In the genomic region with DNA sequence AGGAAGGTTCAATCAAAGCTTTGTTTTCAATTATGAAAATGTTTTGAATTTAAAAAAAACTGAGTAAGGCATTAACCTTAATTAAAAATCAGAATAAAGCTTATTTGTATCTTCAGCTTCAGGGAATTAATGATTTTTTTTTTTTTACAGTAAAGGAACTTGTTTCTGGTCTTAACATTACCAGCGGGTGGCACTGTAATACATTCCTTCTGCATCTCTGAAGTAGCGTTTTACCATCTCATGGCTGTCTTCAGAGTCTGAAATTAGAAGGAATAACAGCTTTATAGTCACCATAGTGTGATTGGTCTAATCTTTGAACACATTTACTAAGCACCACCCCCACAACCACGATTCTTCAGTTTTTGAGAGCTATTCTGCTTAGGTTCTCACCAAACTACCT, we compare ENCODE assay signal across 14 cellular contexts.
DNase-seq lines count a peak whose midpoint lies in the region; ATAC-seq and TF ChIP-seq lines count a peak whose summit lies in the region.
"Had no signal": no experiment of that assay in that cellular context is flagged by ENCODE, and none has a peak within 500 bp of the region (broad histone marks: within the 10 kb centered on the region; RNA-seq: fewer than 3 reads in every experiment).

No MANE protein-coding gene starts in this region.

- ATAC-seq in HG03196 (IDR thresholded peaks at IDR 0.05; ENCODE audit: unreplicated experiment) = no peak
- no peak for ATAC-seq in GM18519 (IDR thresholded peaks at IDR 0.05; ENCODE audit: low FRiP score, unreplicated experiment)
- ATAC-seq: Panc1 had no signal

- H3K27me3 ChIP-seq in SK-N-SH (ENCODE audit: insufficient read depth) (no peaks in the 10 kb centered on the region; the same call in 1 of the 2 replicates), testis (no peaks in the 10 kb centered on the region)

- H3K27ac ChIP-seq in SK-N-SH (ENCODE audit: low read depth in 2 of 2, low read length in 1 of 2) (no peak overlapping the region), testis (no peak overlapping the region)

- no peak overlapping the region for H3K4me3 Mint-ChIP-seq in activated CD4-positive, alpha-beta memory T cell treated with anti-CD3 and anti-CD28 coated beads, Interleukin-2, amount 10 ng/mL, durations not matched to agents 7 days and 5 days

- no peak overlapping the region for H3K27ac Mint-ChIP-seq in activated CD4-positive, alpha-beta memory T cell treated with anti-CD3 and anti-CD28 coated beads, Interleukin-2, amount 10 ng/mL, durations not matched to agents 7 days and 5 days

- DNase-seq in NCI-H82 (lab: John Stamatoyannopoulos, UW) (peak; percentile 25), NCI-H82 treated with DMSO at 0.1 percent for 48 hours (lab: John Stamatoyannopoulos, UW; ENCODE audit: unreplicated experiment) (no peak), SK-N-SH (no peak), iPS-NIHi7 (ENCODE audit: extremely low spot score) (peak; percentile 22), testis (peak; percentile 20)
- DNase-seq in activated CD4-positive, alpha-beta memory T cell treated with anti-CD3 and anti-CD28 coated beads, Interleukin-2, amount 10 ng/mL, durations not matched to agents 7 days and 5 days = no peak
- DNase-seq: activated effector memory CD4-positive, alpha-beta T cell treated with anti-CD3 and anti-CD28 coated beads, Interleukin-2, amount 50 U/mL, for 16 hours; hippocampal formation; NCI-H1417 treated with DMSO at 0.1 percent for 48 hours; stimulated activated CD4-positive, alpha-beta T cell treated with anti-CD3 and anti-CD28 coated beads, Interleukin-4, amount 100 ng/mL, for 1 hour; substantia nigra had no signal

- H4K20me1 ChIP-seq in SK-N-SH (ENCODE audit: insufficient read depth) = no peaks in the 10 kb centered on the region

- H3K36me3 ChIP-seq in SK-N-SH (replicated peaks in 1 of 2; ENCODE audit: control insufficient read depth in 1 of 2, insufficient read depth in 2 of 2, low read length in 1 of 2) = no peaks in the 10 kb centered on the region
- no peaks in the 10 kb centered on the region for H3K36me3 ChIP-seq in testis (ENCODE audit: low read depth, missing control alignments)

- no peaks in the 10 kb centered on the region for H3K27me3 Mint-ChIP-seq in activated CD4-positive, alpha-beta memory T cell treated with anti-CD3 and anti-CD28 coated beads, Interleukin-2, amount 10 ng/mL, durations not matched to agents 7 days and 5 days

- TF ChIP-seq CTCF in SK-N-SH (IDR thresholded peaks at IDR 0.05) (peak; percentile 46), testis (IDR thresholded peaks at IDR 0.05) (no peak)

- H3K4me1 Mint-ChIP-seq in activated CD4-positive, alpha-beta memory T cell treated with anti-CD3 and anti-CD28 coated beads, Interleukin-2, amount 10 ng/mL, durations not matched to agents 7 days and 5 days = no peaks in the 10 kb centered on the region

- CTCF ChIA-PET in SK-N-SH (lab: Yijun Ruan, JAX) = interaction anchor here (1.4 kb wide), 1 partner anchor 254 kb away, joined by 3 read pairs; no protein-coding TSS in a partner anchor
- CTCF ChIA-PET in activated CD4-positive, alpha-beta memory T cell treated with anti-CD3 and anti-CD28 coated beads, Interleukin-2, amount 10 ng/mL, durations not matched to agents 7 days and 5 days (lab: Charles Lee) = no interaction called here

- TF ChIP-seq EP300 in SK-N-SH (IDR thresholded peaks at IDR 0.05; ENCODE audit: borderline replicate concordance in 1 of 2, low read depth in 1 of 2, low read length in 1 of 2) = no peak

- H3K79me2 ChIP-seq in SK-N-SH (ENCODE audit: insufficient read depth) = no peaks in the 10 kb centered on the region

- no peaks in the 10 kb centered on the region for H3K9me3 Mint-ChIP-seq in activated CD4-positive, alpha-beta memory T cell treated with anti-CD3 and anti-CD28 coated beads, Interleukin-2, amount 10 ng/mL, durations not matched to agents 7 days and 5 days

- intact Hi-C loops in testis (cut with DNase I; ENCODE audit: low total_unique reads) = no loop called here

- POLR2A ChIA-PET in SK-N-SH (lab: Yijun Ruan, JAX) = no interaction called here
- POLR2A ChIA-PET in activated CD4-positive, alpha-beta memory T cell treated with anti-CD3 and anti-CD28 coated beads, Interleukin-2, amount 10 ng/mL, durations not matched to agents 7 days and 5 days (lab: Charles Lee) = no interaction called here

- H3K4me2 ChIP-seq in SK-N-SH = no peak overlapping the region

- TF ChIP-seq RAD21 in SK-N-SH (IDR thresholded peaks at IDR 0.05; ENCODE audit: low read length) = no peak

- no peak overlapping the region for H3K9ac ChIP-seq in SK-N-SH

- WGBS in SK-N-SH (ENCODE audit: low lambda C conversion rate) = 0% methylated on average over 3 of the region's 3 CpGs
- WGBS in testis, 2 donors = 19 to 21% methylated on average over 3 of the region's 3 CpGs

- no peaks in the 10 kb centered on the region for H3K9me3 ChIP-seq in SK-N-SH
- H3K9me3 ChIP-seq in testis = no peaks in the 10 kb centered on the region

- no peaks in the 10 kb centered on the region for H3K9me2 ChIP-seq in SK-N-SH

- no peak for TF ChIP-seq POLR2A in testis (IDR thresholded peaks at IDR 0.05)

- no peak overlapping the region for H2AFZ ChIP-seq in SK-N-SH (ENCODE audit: low read depth)

- no peaks in the 10 kb centered on the region for H3K4me1 ChIP-seq in SK-N-SH (ENCODE audit: control insufficient read depth in 1 of 2, insufficient read depth in 2 of 2, low read depth in 1 of 2, low read length in 1 of 2)
- no peaks in the 10 kb centered on the region for H3K4me1 ChIP-seq in testis

- H3K4me3 ChIP-seq in SK-N-SH (ENCODE audit: low read depth in 2 of 2, low read length in 1 of 2) (no peak overlapping the region), testis (no peak overlapping the region)

- no peaks in the 10 kb centered on the region for H3K36me3 Mint-ChIP-seq in activated CD4-positive, alpha-beta memory T cell treated with anti-CD3 and anti-CD28 coated beads, Interleukin-2, amount 10 ng/mL, durations not matched to agents 7 days and 5 days (ENCODE audit: low read depth)

- H3F3A ChIP-seq in SK-N-SH (replicated peaks; ENCODE audit: insufficient read depth) = no peaks in the 10 kb centered on the region

TF ChIP-seq in SK-N-SH, 30 proteins besides CTCF, POLR2A, EP300 and RAD21:
- TF ChIP-seq RFX5 (IDR thresholded peaks at IDR 0.05; ENCODE audit: low read length) = no peak
- no peak for TF ChIP-seq ZBTB33 (IDR thresholded peaks at IDR 0.05; ENCODE audit: borderline replicate concordance, low read depth)
- no peak for TF ChIP-seq CHD2 (IDR thresholded peaks at IDR 0.05; ENCODE audit: low read length, partially characterized antibody)
- TF ChIP-seq SMC3 (IDR thresholded peaks at IDR 0.05; ENCODE audit: low read depth, low read length) = no peak
- no peak for TF ChIP-seq GATA2 (CRISPR knock-in tag; IDR thresholded peaks at IDR 0.05)
- TF ChIP-seq EZH2phosphoT487 (IDR thresholded peaks at IDR 0.05; ENCODE audit: borderline replicate concordance, low read depth) = no peak
- no peak for TF ChIP-seq TEAD4 (IDR thresholded peaks at IDR 0.05; ENCODE audit: borderline replicate concordance, insufficient read depth)
- TF ChIP-seq POLR2AphosphoS5 (IDR thresholded peaks at IDR 0.05; ENCODE audit: low read depth, low read length) = no peak
- no peak for TF ChIP-seq FOXM1 (IDR thresholded peaks at IDR 0.05; ENCODE audit: low read depth)
- TF ChIP-seq, protein P1, sequence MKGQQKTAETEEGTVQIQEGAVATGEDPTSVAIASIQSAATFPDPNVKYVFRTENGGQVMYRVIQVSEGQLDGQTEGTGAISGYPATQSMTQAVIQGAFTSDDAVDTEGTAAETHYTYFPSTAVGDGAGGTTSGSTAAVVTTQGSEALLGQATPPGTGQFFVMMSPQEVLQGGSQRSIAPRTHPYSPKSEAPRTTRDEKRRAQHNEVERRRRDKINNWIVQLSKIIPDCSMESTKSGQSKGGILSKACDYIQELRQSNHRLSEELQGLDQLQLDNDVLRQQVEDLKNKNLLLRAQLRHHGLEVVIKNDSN (IDR thresholded peaks at IDR 0.05; ENCODE audit: borderline replicate concordance, low read depth) = no peak
- TF ChIP-seq SIN3A (IDR thresholded peaks at IDR 0.05; ENCODE audit: borderline replicate concordance, low read depth, low read length) = no peak
TF ChIP-seq in SK-N-SH: peak in this region for 0.

Comparison
In these comparisons a context has a peak if more than half of its experiments do, and no peak if none do; other contexts are left out.
1. DNase-seq: peak in NCI-H82 (single experiment), iPS-NIHi7 (single experiment) and testis (single experiment); none in NCI-H82 treated with DMSO at 0.1 percent for 48 hours (single experiment), SK-N-SH (single experiment) and activated CD4-positive, alpha-beta memory T cell treated with anti-CD3 and anti-CD28 coated beads, Interleukin-2, amount 10 ng/mL, durations not matched to agents 7 days and 5 days (single experiment).